Comparison of ENCODE assay signal across 1 cellular context in the genomic region with DNA sequence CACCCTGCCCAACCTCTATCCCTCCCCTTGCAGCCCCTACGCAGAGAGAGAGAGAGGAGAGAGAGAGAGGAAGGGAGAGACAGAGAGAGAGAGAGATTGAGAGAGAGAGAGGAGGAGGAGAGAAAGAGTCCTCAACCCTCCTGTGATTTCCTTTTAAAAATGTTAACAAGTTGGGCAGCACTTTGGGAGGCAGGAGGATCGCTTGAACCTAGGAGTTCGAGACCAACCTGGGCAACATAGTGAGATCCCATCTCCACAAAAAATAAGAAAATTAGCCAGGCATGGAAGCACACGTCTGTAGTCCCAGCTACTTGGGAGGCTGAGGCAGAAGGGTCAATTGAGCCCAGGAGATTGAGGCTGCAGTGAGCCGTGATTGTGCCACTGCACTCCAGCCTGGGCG.
TF ChIP-seq lines count a peak whose summit lies in the region.

No MANE protein-coding gene starts in this region.

TF ChIP-seq in HepG2, 621 proteins besides CTCF, POLR2A, EP300 and RAD21:
- TF ChIP-seq ZSCAN9 (CRISPR knock-in tag; IDR thresholded peaks at IDR 0.05; ENCODE audit: borderline replicate concordance) (no peak), ZNF205 (CRISPR knock-in tag; IDR thresholded peaks at IDR 0.05) (no peak), ZNF121 (CRISPR knock-in tag; IDR thresholded peaks at IDR 0.05) (peak; percentile 56), CC2D1A (CRISPR knock-in tag; IDR thresholded peaks at IDR 0.05) (no peak)
